ENCODE assay signal across 24 cellular contexts in the genomic region with DNA sequence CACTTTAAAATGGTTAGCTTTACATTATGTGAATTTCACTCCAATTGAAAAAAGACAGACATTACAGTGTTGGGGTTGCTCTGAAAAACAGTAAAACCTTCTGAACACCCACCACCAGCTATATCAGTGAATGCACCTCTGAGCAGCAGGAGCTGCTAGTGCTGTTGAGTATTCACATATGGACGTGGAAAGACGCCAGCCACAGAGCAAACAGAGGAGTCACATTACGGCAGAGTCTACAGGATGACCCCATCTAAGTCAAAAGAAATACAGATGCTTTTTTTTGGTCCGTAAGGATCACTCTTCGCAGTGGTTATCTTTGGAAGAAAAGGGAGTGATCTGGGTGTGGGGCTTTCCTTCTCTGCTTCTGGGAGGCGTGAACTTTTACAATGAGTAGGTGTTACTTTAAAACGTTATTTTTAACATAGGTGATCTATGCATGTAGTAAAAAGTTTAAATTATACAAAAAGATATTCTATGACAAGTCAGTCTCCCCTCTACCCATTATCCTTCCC. TPM values are rescaled to one million over a fixed set of nuclear protein-coding genes. Genes with fewer than 3 reads are reported as not detected.
DNase-seq lines count a peak whose midpoint lies in the region; ATAC-seq and TF ChIP-seq lines count a peak whose summit lies in the region.
"Had no signal": no experiment of that assay in that cellular context is flagged by ENCODE, and none has a peak within 500 bp of the region (broad histone marks: within the 10 kb centered on the region; RNA-seq: fewer than 3 reads in every experiment).

No MANE protein-coding gene starts in this region.

- no peak overlapping the region for H4K8ac ChIP-seq in IMR-90 (ENCODE audit: low read depth in 2 of 2, low read length in 2 of 2)

- H3K4me3 ChIP-seq in IMR-90 (ENCODE audit: insufficient read depth, low read depth, low read length) (no peak overlapping the region), right atrium auricular region (no peak overlapping the region)
- H3K4me3 ChIP-seq: ascending aorta, BLaER1 had no signal

- TF ChIP-seq POLR2A in IMR-90 (IDR thresholded peaks at IDR 0.05; ENCODE audit: low read depth, low read length): no peak

- no peak overlapping the region for H3K9ac ChIP-seq in IMR-90 (ENCODE audit: low read depth, low read length)
- H3K9ac ChIP-seq: BLaER1 had no signal

- H3K36me3 ChIP-seq in IMR-90 (ENCODE audit: control insufficient read depth, insufficient read depth, low read length) (no peaks in the 10 kb centered on the region), right atrium auricular region (no peaks in the 10 kb centered on the region)
- H3K36me3 ChIP-seq: ascending aorta had no signal

- peak overlapping the region; percentile 30 for H3K4me3 Mint-ChIP-seq in stimulated activated naive CD8-positive, alpha-beta T cell treated with anti-CD3 and anti-CD28 coated beads, Interleukin-15, Interleukin-2, amounts not matched to agents 100 ng/mL and 50 ng/mL, for 24 hours
- H3K4me3 Mint-ChIP-seq in stimulated activated naive CD8-positive, alpha-beta T cell treated with anti-CD3 and anti-CD28 coated beads, Interleukin-15, amount 100 ng/mL, for 72 hours: peak overlapping the region; percentile 4 to 32
- H3K4me3 Mint-ChIP-seq: activated T-helper 1 cell treated with anti-CD3 and anti-CD28 coated beads, Interleukin-12 subunit alpha, Interleukin-12 subunit beta, Interleukin-2, Interleukin-4 antibody, amounts not matched to agents 30 ng/mL and 10 ng/mL and 1 ng/mL, durations not matched to agents 14 hours and 24 hours and 36 hours; dendritic cell treated with granulocyte-macrophage colony-stimulating factor and Interleukin-4, amounts not matched to agents 40 ng/mL and 50 ng/mL, for 4 days had no signal

- H3K4me1 ChIP-seq in IMR-90 (ENCODE audit: control insufficient read depth, insufficient read depth, low read length) (peaks cover 4% of the 10 kb centered on the region; the same call in 1 of the 2 replicates), right atrium auricular region (peaks cover 0 to 21% of the 10 kb centered on the region in 2 donors)

- H3K79me1 ChIP-seq in IMR-90 (ENCODE audit: low read depth in 1 of 2, low read length in 2 of 2): no peaks in the 10 kb centered on the region

- H3K14ac ChIP-seq in IMR-90 (replicated peaks; ENCODE audit: low read depth, low read length): no peak overlapping the region

- H3K4ac ChIP-seq in IMR-90 (ENCODE audit: low read depth, low read length): no peak overlapping the region

- no TSS peak for BruUV-seq in IMR-90 (replicated peaks; lab: Mats Ljungman, UMichigan)

- H3K23ac ChIP-seq in IMR-90 (ENCODE audit: low read depth, low read length): no peak overlapping the region

- no peak overlapping the region for H4K91ac ChIP-seq in IMR-90 (ENCODE audit: insufficient read depth, low read depth, low read length)

- no peak overlapping the region for H2BK20ac ChIP-seq in IMR-90 (ENCODE audit: low read depth, low read length)

- no peak overlapping the region for H3K18ac ChIP-seq in IMR-90 (ENCODE audit: low read depth, low read length)

- H2BK15ac ChIP-seq in IMR-90 (ENCODE audit: low read depth, low read length): no peak overlapping the region

- no peak overlapping the region for H2AK9ac ChIP-seq in IMR-90 (replicated peaks; ENCODE audit: low read depth, low read length, poor library complexity)

- no peak overlapping the region for H2BK120ac ChIP-seq in IMR-90 (ENCODE audit: low read depth, low read length)

- no peaks in the 10 kb centered on the region for H4K20me1 ChIP-seq in IMR-90 (ENCODE audit: insufficient read depth, low read length)

- H3K9me3 Mint-ChIP-seq in stimulated activated naive CD8-positive, alpha-beta T cell treated with anti-CD3 and anti-CD28 coated beads, Interleukin-15, Interleukin-2, amounts not matched to agents 100 ng/mL and 50 ng/mL, for 24 hours: no peaks in the 10 kb centered on the region
- peaks cover 0 to 7% of the 10 kb centered on the region in 2 donors for H3K9me3 Mint-ChIP-seq in stimulated activated naive CD8-positive, alpha-beta T cell treated with anti-CD3 and anti-CD28 coated beads, Interleukin-15, amount 100 ng/mL, for 72 hours
- H3K9me3 Mint-ChIP-seq: activated T-helper 1 cell treated with anti-CD3 and anti-CD28 coated beads, Interleukin-12 subunit alpha, Interleukin-12 subunit beta, Interleukin-2, Interleukin-4 antibody, amounts not matched to agents 30 ng/mL and 10 ng/mL and 1 ng/mL, durations not matched to agents 14 hours and 24 hours and 36 hours; dendritic cell treated with granulocyte-macrophage colony-stimulating factor and Interleukin-4, amounts not matched to agents 40 ng/mL and 50 ng/mL, for 4 days had no signal

- H3K27me3 ChIP-seq in IMR-90 (ENCODE audit: control insufficient read depth, insufficient read depth, low read length) (peaks cover 30% of the 10 kb centered on the region), right atrium auricular region (no peaks in the 10 kb centered on the region)
- H3K27me3 ChIP-seq: ascending aorta, BLaER1 had no signal

- no peak overlapping the region for H2BK5ac ChIP-seq in IMR-90 (ENCODE audit: low read depth, low read length, poor library complexity, severe bottlenecking)

- CTCF ChIA-PET in IMR-90 (lab: Yijun Ruan, JAX): no interaction called here

- no peak overlapping the region for H3K27ac ChIP-seq in IMR-90 (ENCODE audit: insufficient read depth, low read length)
- no peak overlapping the region for H3K27ac ChIP-seq in right atrium auricular region
- H3K27ac ChIP-seq: ascending aorta, BLaER1 had no signal

- no peaks in the 10 kb centered on the region for H3K27me3 Mint-ChIP-seq in stimulated activated naive CD8-positive, alpha-beta T cell treated with anti-CD3 and anti-CD28 coated beads, Interleukin-15, Interleukin-2, amounts not matched to agents 100 ng/mL and 50 ng/mL, for 24 hours
- no peaks in the 10 kb centered on the region for H3K27me3 Mint-ChIP-seq in stimulated activated naive CD8-positive, alpha-beta T cell treated with anti-CD3 and anti-CD28 coated beads, Interleukin-15, amount 100 ng/mL, for 72 hours
- H3K27me3 Mint-ChIP-seq: dendritic cell treated with granulocyte-macrophage colony-stimulating factor and Interleukin-4, amounts not matched to agents 40 ng/mL and 50 ng/mL, for 4 days had no signal

- WGBS in IMR-90 (ENCODE audit: extremely low coverage in 2 of 2, insufficient read length in 1 of 2), 2 experiments: 21% methylated on average over 2 of the region's 7 CpGs; no CpG with 5 or more reads in 1 of the 2 experiments

- dilution Hi-C loops in IMR-90 (cut with HindIII; ENCODE audit: low sequenced_read_pairs, unreplicated experiment): no loop called here

- no peak for TF ChIP-seq RAD21 in IMR-90 (IDR thresholded peaks at IDR 0.05; ENCODE audit: low read length)

- no peak overlapping the region for H3K4me2 ChIP-seq in IMR-90 (ENCODE audit: low read depth, low read length)

- peaks cover 35% of the 10 kb centered on the region for H3K36me3 Mint-ChIP-seq in stimulated activated naive CD8-positive, alpha-beta T cell treated with anti-CD3 and anti-CD28 coated beads, Interleukin-15, Interleukin-2, amounts not matched to agents 100 ng/mL and 50 ng/mL, for 24 hours (ENCODE audit: low read depth)

- intact Hi-C loops in IMR-90 (cut with micrococcal nuclease): no loop called here

- POLR2A ChIA-PET in IMR-90 (lab: Charles Lee; ENCODE audit: unreplicated experiment): no interaction called here

- H3K27ac Mint-ChIP-seq in stimulated activated naive CD8-positive, alpha-beta T cell treated with anti-CD3 and anti-CD28 coated beads, Interleukin-15, Interleukin-2, amounts not matched to agents 100 ng/mL and 50 ng/mL, for 24 hours: no peak overlapping the region
- no peak overlapping the region for H3K27ac Mint-ChIP-seq in stimulated activated naive CD8-positive, alpha-beta T cell treated with anti-CD3 and anti-CD28 coated beads, Interleukin-15, amount 100 ng/mL, for 72 hours
- H3K27ac Mint-ChIP-seq: activated T-helper 1 cell treated with anti-CD3 and anti-CD28 coated beads, Interleukin-12 subunit alpha, Interleukin-12 subunit beta, Interleukin-2, Interleukin-4 antibody, amounts not matched to agents 30 ng/mL and 10 ng/mL and 1 ng/mL, durations not matched to agents 14 hours and 24 hours and 36 hours; dendritic cell treated with granulocyte-macrophage colony-stimulating factor and Interleukin-4, amounts not matched to agents 40 ng/mL and 50 ng/mL, for 4 days had no signal

- no peak overlapping the region for H3K56ac ChIP-seq in IMR-90 (ENCODE audit: extremely low read depth, insufficient read depth, low read length)

- H4K5ac ChIP-seq in IMR-90 (ENCODE audit: low read depth, low read length): no peak overlapping the region

- in situ Hi-C loops in IMR-90 (cut with MboI; ENCODE audit: low sequenced_read_pairs): no loop called here

- H3K9me3 ChIP-seq in IMR-90 (ENCODE audit: control insufficient read depth, insufficient read depth, low read length): peaks cover 3% of the 10 kb centered on the region; the same call in 1 of the 2 replicates
- no peaks in the 10 kb centered on the region for H3K9me3 ChIP-seq in right atrium auricular region
- H3K9me3 ChIP-seq: ascending aorta had no signal

- DNase-seq in stimulated activated naive CD8-positive, alpha-beta T cell treated with anti-CD3 and anti-CD28 coated beads, Interleukin-15, Interleukin-2, amounts not matched to agents 100 U/mL and 50 U/mL, for 24 hours: no peak
- DNase-seq in IMR-90 (peak; percentile 64), right atrium auricular region (ENCODE audit: low spot score) (no peak), NCI-H1417 treated with DMSO at 0.1 percent for 48 hours (lab: John Stamatoyannopoulos, UW) (no peak)
- no peak for DNase-seq in stimulated activated naive CD8-positive, alpha-beta T cell treated with anti-CD3 and anti-CD28 coated beads, Interleukin-15, amount 100 ng/mL, for 72 hours
- DNase-seq: activated CD4-positive, alpha-beta T cell treated with anti-CD3 and anti-CD28 coated beads, Interleukin-2, amount 50 U/mL, for 4 hours; activated CD4-positive, CD25-positive, alpha-beta regulatory T cell; activated naive CD4-positive, alpha-beta T cell treated with anti-CD3 and anti-CD28 coated beads, Interleukin-2, amount 50 U/mL, for 16 hours; islet precursor cell; left ventricle myocardium superior; midbrain; NCI-H774; retina; Right ventricle myocardium superior; stimulated activated CD4-positive, alpha-beta T cell treated with anti-CD3 and anti-CD28 coated beads, Interleukin-4, amount 100 ng/mL, for 1 hour; stimulated activated naive CD4-positive, alpha-beta T cell; SW 1271 had no signal

- ATAC-seq in stimulated activated naive CD8-positive, alpha-beta T cell treated with anti-CD3 and anti-CD28 coated beads, Interleukin-15, Interleukin-2, amounts not matched to agents 100 U/mL and 50 U/mL, for 24 hours: no peak
- ATAC-seq in IMR-90 (ENCODE audit: low read depth) (peak; percentile 51), SK-N-SH treated with all-trans-retinoic acid at 6 μM for 48 hours (0 out of 3 replicates have a peak, but pooled peaks have one; percentile 30), HG02623 (IDR thresholded peaks at IDR 0.05; ENCODE audit: unreplicated experiment) (no peak)
- ATAC-seq in stimulated activated naive CD8-positive, alpha-beta T cell treated with anti-CD3 and anti-CD28 coated beads, Interleukin-15, amount 100 ng/mL, for 72 hours: no peak
- ATAC-seq: left ventricle myocardium superior had no signal

- no peak overlapping the region for H2AFZ ChIP-seq in IMR-90 (replicated peaks; ENCODE audit: low read length, poor library complexity)

- peaks cover 59% of the 10 kb centered on the region for H3K4me1 Mint-ChIP-seq in stimulated activated naive CD8-positive, alpha-beta T cell treated with anti-CD3 and anti-CD28 coated beads, Interleukin-15, Interleukin-2, amounts not matched to agents 100 ng/mL and 50 ng/mL, for 24 hours (ENCODE audit: low read depth)
- peaks cover 57% of the 10 kb centered on the region for H3K4me1 Mint-ChIP-seq in stimulated activated naive CD8-positive, alpha-beta T cell treated with anti-CD3 and anti-CD28 coated beads, Interleukin-15, amount 100 ng/mL, for 72 hours

- TF ChIP-seq CTCF in IMR-90 (conservative IDR thresholded peaks at IDR 0.05; ENCODE audit: low read depth, low read length) (no peak), right atrium auricular region (IDR thresholded peaks at IDR 0.05) (no peak)

- no peak overlapping the region for H2AK5ac ChIP-seq in IMR-90 (ENCODE audit: low read depth, low read length)

- H3K9me1 ChIP-seq in IMR-90 (ENCODE audit: insufficient read depth, low read length): no peaks in the 10 kb centered on the region

RNA-seq across cellular contexts. Expression of gene HVCN1, which starts 4.5 kb away (rescaled TPM):
- total RNA-seq in IMR-90 (2012; rRNA removed): 1.4 and 2.0 TPM in 2 replicates
- polyA plus RNA-seq in IMR-90 (2012; rRNA removed): 1.3 and 1.9 TPM in 2 replicates
- 1.3 and 2.3 TPM in 2 replicates for polyA plus RNA-seq in IMR-90 (2012; cell fraction: cytosol; rRNA removed)
- 0.44 and 1.4 TPM in 2 replicates for polyA plus RNA-seq in IMR-90 (2012; cell fraction: nucleus; rRNA removed; ENCODE audit: low replicate concordance)
- 10 to 100 TPM; 21.7 to 24.1 TPM for total RNA-seq in right atrium auricular region

RNA-seq across cellular contexts. Expression of gene PPP1CC, which starts 58.3 kb away (rescaled TPM):
- 126 and 169 TPM in 2 replicates for total RNA-seq in IMR-90 (2012; rRNA removed)
- 59.1 and 71.0 TPM in 2 replicates for polyA plus RNA-seq in IMR-90 (2012; rRNA removed)
- 36.4 and 45.1 TPM in 2 replicates for polyA plus RNA-seq in IMR-90 (2012; cell fraction: cytosol; rRNA removed)
- 26.7 and 72.8 TPM in 2 replicates for polyA plus RNA-seq in IMR-90 (2012; cell fraction: nucleus; rRNA removed; ENCODE audit: low replicate concordance)
- 100 to 1,000 TPM in 1 of 2 donors, 10 to 100 TPM in 1; 99.5 to 199 TPM for total RNA-seq in right atrium auricular region

Comparison
In these comparisons a context has a peak if more than half of its experiments do, and no peak if none do; other contexts are left out.
1. ATAC-seq: peak in IMR-90 (single experiment) and SK-N-SH treated with all-trans-retinoic acid at 6 μM for 48 hours (single experiment); none in stimulated activated naive CD8-positive, alpha-beta T cell treated with anti-CD3 and anti-CD28 coated beads, Interleukin-15, Interleukin-2, amounts not matched to agents 100 U/mL and 50 U/mL, for 24 hours (single experiment), stimulated activated naive CD8-positive, alpha-beta T cell treated with anti-CD3 and anti-CD28 coated beads, Interleukin-15, amount 100 ng/mL, for 72 hours (single experiment) and HG02623 (single experiment).